1 cellular context compared by ENCODE assay signal in genomic region chr19:49118565-49119410, GRCh38.
A peak's percentile ranks its signal among the peaks of the same experiment; 100 is the strongest.
TF ChIP-seq lines count a peak whose summit lies in the region.

Gene C19orf73, minus strand, starts transcription at chr19:49119143. Its CDS starts 121 bp downstream, at chr19:49119022.

TF ChIP-seq in HepG2, 621 proteins besides CTCF, POLR2A, EP300 and RAD21 (continued from another document and continues in another):
- TF ChIP-seq HMGXB3 (CRISPR knock-in tag; IDR thresholded peaks at IDR 0.05; ENCODE audit: borderline replicate concordance) (0 out of 2 replicates have a peak, but pooled peaks have one; percentile 35), SRSF1 (optimal IDR thresholded peaks at IDR 0.05; ENCODE audit: low read depth, low read length) (peak; percentile 53), ZNF660 (CRISPR knock-in tag; IDR thresholded peaks at IDR 0.05; ENCODE audit: borderline replicate concordance, low read depth) (no peak), ZMAT3 (CRISPR knock-in tag; conservative IDR thresholded peaks at IDR 0.05) (peak; percentile 94), ZC3H4 (CRISPR knock-in tag; IDR thresholded peaks at IDR 0.05; ENCODE audit: borderline replicate concordance) (no peak), ZNF484 (CRISPR knock-in tag; IDR thresholded peaks at IDR 0.05; ENCODE audit: borderline replicate concordance, low read depth) (no peak), SSRP1 (CRISPR knock-in tag; IDR thresholded peaks at IDR 0.05) (no peak), ZNF549 (CRISPR knock-in tag; IDR thresholded peaks at IDR 0.05) (no peak), ZNF263 (CRISPR knock-in tag; IDR thresholded peaks at IDR 0.05) (no peak; the same call in 1 of the 2 replicates), HOXD1 (CRISPR knock-in tag; IDR thresholded peaks at IDR 0.05) (peak; percentile 65), BRCA1 (CRISPR knock-in tag; IDR thresholded peaks at IDR 0.05) (0 out of 2 replicates have a peak, but pooled peaks have one; percentile 44), STAT5B (CRISPR knock-in tag; IDR thresholded peaks at IDR 0.05) (no peak), ZNF207 (IDR thresholded peaks at IDR 0.05; ENCODE audit: borderline replicate concordance) (no peak), ZNF839 (CRISPR knock-in tag; IDR thresholded peaks at IDR 0.05; ENCODE audit: borderline replicate concordance) (no peak), ZNF274 (CRISPR knock-in tag; IDR thresholded peaks at IDR 0.05) (peak; percentile 92), MTF1 (CRISPR knock-in tag; IDR thresholded peaks at IDR 0.05) (0 out of 2 replicates have a peak, but pooled peaks have one; percentile 27), FOXO4 (CRISPR knock-in tag; conservative IDR thresholded peaks at IDR 0.05) (no peak), PHF5A (CRISPR knock-in tag; IDR thresholded peaks at IDR 0.05; ENCODE audit: low read depth, unreplicated experiment) (no peak), ZSCAN25 (CRISPR knock-in tag; IDR thresholded peaks at IDR 0.05) (peak; percentile 95), TIGD3 (CRISPR knock-in tag; IDR thresholded peaks at IDR 0.05; ENCODE audit: borderline replicate concordance) (no peak), ZNF180 (CRISPR knock-in tag; IDR thresholded peaks at IDR 0.05; ENCODE audit: borderline replicate concordance, low read depth) (no peak), GLI4 (CRISPR knock-in tag; IDR thresholded peaks at IDR 0.05; ENCODE audit: borderline replicate concordance) (no peak), RBM22 (optimal IDR thresholded peaks at IDR 0.05; ENCODE audit: low read length) (no peak), PRDM4 (CRISPR knock-in tag; IDR thresholded peaks at IDR 0.05; ENCODE audit: borderline replicate concordance) (no peak), ZNF557 (CRISPR knock-in tag; IDR thresholded peaks at IDR 0.05) (0 out of 2 replicates have a peak, but pooled peaks have one; percentile 65), ZNF326 (CRISPR knock-in tag; IDR thresholded peaks at IDR 0.05; ENCODE audit: borderline replicate concordance) (no peak), ZMAT5 (CRISPR knock-in tag; IDR thresholded peaks at IDR 0.05; ENCODE audit: borderline replicate concordance, low read depth) (no peak), NCOA1 (CRISPR knock-in tag; IDR thresholded peaks at IDR 0.05) (no peak), ZSCAN29 (CRISPR knock-in tag; conservative IDR thresholded peaks at IDR 0.05) (no peak), ZBTB7A (CRISPR knock-in tag; IDR thresholded peaks at IDR 0.05) (peak; percentile 88), ZNF790 (CRISPR knock-in tag; IDR thresholded peaks at IDR 0.05; ENCODE audit: borderline replicate concordance) (peak; percentile 85; the same call in 1 of the 2 replicates), ZNF24 (IDR thresholded peaks at IDR 0.05) (0 out of 2 replicates have a peak, but pooled peaks have one; percentile 40), RCOR2 (CRISPR knock-in tag; IDR thresholded peaks at IDR 0.05) (peak; percentile 56), CBX1 (IDR thresholded peaks at IDR 0.05; ENCODE audit: low read depth) (peak; percentile 65), CSRNP2 (CRISPR knock-in tag; conservative IDR thresholded peaks at IDR 0.05; ENCODE audit: low read depth) (no peak), TOPORS (CRISPR knock-in tag; IDR thresholded peaks at IDR 0.05) (peak; percentile 81), ZNF709 (CRISPR knock-in tag; IDR thresholded peaks at IDR 0.05) (peak; percentile 93; the same call in 1 of the 2 replicates), CCDC6 (CRISPR knock-in tag; IDR thresholded peaks at IDR 0.05) (peak; percentile 88; the same call in 1 of the 2 replicates), ATF5 (CRISPR knock-in tag; IDR thresholded peaks at IDR 0.05; ENCODE audit: low read depth) (no peak), GATA4 (IDR thresholded peaks at IDR 0.05; ENCODE audit: borderline replicate concordance, low read depth) (no peak), ZNF639 (CRISPR knock-in tag; conservative IDR thresholded peaks at IDR 0.05) (peak; percentile 57; the same call in 1 of the 2 replicates), TFDP1 (CRISPR knock-in tag; IDR thresholded peaks at IDR 0.05; ENCODE audit: borderline replicate concordance) (peak; percentile 94; the same call in 1 of the 2 replicates), MXD3 (CRISPR knock-in tag; IDR thresholded peaks at IDR 0.05) (0 out of 2 replicates have a peak, but pooled peaks have one; percentile 69), ZNF292 (CRISPR knock-in tag; IDR thresholded peaks at IDR 0.05; ENCODE audit: borderline replicate concordance, low read depth) (no peak), PCBP2 (optimal IDR thresholded peaks at IDR 0.05; ENCODE audit: low read depth, low read length, poor library complexity, severe bottlenecking) (no peak), MXD1 (CRISPR knock-in tag; IDR thresholded peaks at IDR 0.05) (peak; percentile 64; the same call in 1 of the 2 replicates), ATM (IDR thresholded peaks at IDR 0.05; ENCODE audit: borderline replicate concordance) (no peak), PITX1 (CRISPR knock-in tag; IDR thresholded peaks at IDR 0.05) (peak; percentile 74)
